In the genomic region with DNA sequence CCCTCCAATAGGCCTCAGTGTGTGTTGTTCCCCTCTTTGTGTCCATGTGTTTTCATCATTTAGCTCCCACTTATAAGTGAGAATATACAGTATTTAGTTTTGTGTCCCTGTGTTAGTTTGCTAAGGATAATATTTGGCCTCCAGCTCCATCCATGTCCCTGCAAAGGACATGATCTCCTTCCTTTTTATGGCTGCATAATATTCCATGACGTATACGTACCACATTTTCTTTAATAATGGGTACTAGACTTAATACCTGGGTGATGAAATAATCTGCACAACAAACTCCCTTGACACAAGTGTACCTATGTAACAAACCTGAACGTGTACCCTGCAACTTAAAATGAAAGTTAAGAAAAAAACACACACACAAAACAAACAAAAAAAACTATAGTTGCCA, we compare ENCODE assay signal across 8 cellular contexts. TPM values are rescaled to one million over a fixed set of nuclear protein-coding genes. Genes with fewer than 3 reads are reported as not detected.
"Had no signal": no experiment of that assay in that cellular context is flagged by ENCODE, and none has a peak within 500 bp of the region (broad histone marks: within the 10 kb centered on the region; RNA-seq: fewer than 3 reads in every experiment).

No MANE protein-coding gene starts in this region.

RNA-seq across cellular contexts. Expression of a gene that starts 12.6 kb away (rescaled TPM):
- total RNA-seq: OCI-LY7, PC-3, PC-9, RPMI7951, SJCRH30, SK-MEL-5, T-cell had no signal
- polyA plus RNA-seq: SK-N-SH had no signal
